Comparison of ENCODE assay signal across 1 cellular context in genomic region chr10:22268503-22268902, GRCh38.
TF ChIP-seq lines count a peak whose summit lies in the region.

No MANE protein-coding gene starts in this region.

TF ChIP-seq in K562, 482 proteins besides CTCF, POLR2A, EP300 and RAD21:
- no peak for TF ChIP-seq MBD2 (IDR thresholded peaks at IDR 0.05; ENCODE audit: borderline replicate concordance, low read depth)
- no peak for TF ChIP-seq ZNF668 (CRISPR knock-in tag; IDR thresholded peaks at IDR 0.05)
TF ChIP-seq in K562: peak in this region for 0.
